ENCODE assay signal across 1 cellular context in genomic region chr12:193282-193681, GRCh38.
TF ChIP-seq lines count a peak whose summit lies in the region.

No MANE protein-coding gene starts in this region.

TF ChIP-seq in K562, 482 proteins besides CTCF, POLR2A, EP300 and RAD21:
- TF ChIP-seq RFX1 (IDR thresholded peaks at IDR 0.05) (peak; percentile 46), CBX5 (IDR thresholded peaks at IDR 0.05; ENCODE audit: borderline replicate concordance, low read depth) (no peak)
